ENCODE assay signal across 8 cellular contexts in genomic region chr5:75611324-75612210, GRCh38. TPM values are rescaled to one million over a fixed set of nuclear protein-coding genes. Genes with fewer than 3 reads are reported as not detected.
DNase-seq lines count a peak whose midpoint lies in the region; ATAC-seq and TF ChIP-seq lines count a peak whose summit lies in the region.

Gene ANKDD1B (plus strand): TSS chr5:75611453. CDS start chr5:75611635, 182 bp downstream.

- no peak for TF ChIP-seq POLR2A in sigmoid colon (IDR thresholded peaks at IDR 0.05)

- H3K4me1 ChIP-seq in sigmoid colon: peaks cover 0 to 18% (median 13%) of the 10 kb centered on the region in 4 donors

- TF ChIP-seq EP300 in sigmoid colon (IDR thresholded peaks at IDR 0.05): no peak

- intact Hi-C loops in sigmoid colon (cut with DNase I): loop anchor here (5.0 kb wide), 1 partner anchor 46 kb away; no protein-coding TSS in a partner anchor

- H3K4me3 ChIP-seq in sigmoid colon: peak within 1 kb of the TSS; percentile 30 to 56 (median 54)

- H3K27me3 ChIP-seq in sigmoid colon: no peaks in the 10 kb centered on the region

- TF ChIP-seq CTCF in sigmoid colon (IDR thresholded peaks at IDR 0.05): no peak

- H3K27ac ChIP-seq in sigmoid colon: peak within 1 kb of the TSS in 2 of 4 donors; percentile 33 to 56

- peak; percentile 14 for DNase-seq in activated naive CD4-positive, alpha-beta T cell treated with anti-CD3 and anti-CD28 coated beads, Interleukin-2, amount 50 U/mL, for 16 hours
- no peak for DNase-seq in activated naive CD4-positive, alpha-beta T cell treated with Interleukin-2 at 50 U/mL for 16 hours
- DNase-seq in astrocyte of the hippocampus (ENCODE audit: low read depth, low spot score) (peak; percentile 61), iPS-NIHi11 (ENCODE audit: low spot score) (peak; percentile 54), sigmoid colon (peak; percentile 70), foreskin melanocyte (no peak), mesenteric fat pad (ENCODE audit: low spot score) (no peak)

- WGBS in sigmoid colon, 2 donors: 1 to 4% methylated on average over 52 of the region's 52 CpGs

- H3K9me3 ChIP-seq in sigmoid colon: no peaks in the 10 kb centered on the region

- no peaks in the 10 kb centered on the region for H3K36me3 ChIP-seq in sigmoid colon

- no peak for ATAC-seq in GM21723 (IDR thresholded peaks at IDR 0.05; ENCODE audit: unreplicated experiment)

RNA-seq across cellular contexts. Expression of gene ANKDD1B, which starts in this region (rescaled TPM):
- under 1 TPM in 2 of 4 donors, not detected in 2; 0.36 to 0.66 TPM for total RNA-seq in sigmoid colon
- 1 to 10 TPM; 1.8 to 3.0 (median 3.0) TPM for polyA plus RNA-seq in sigmoid colon
- total RNA-seq in mesenteric fat pad: 0.64 TPM

Comparison
In these comparisons a context has a peak if more than half of its experiments do, and no peak if none do; other contexts are left out.
1. DNase-seq: peak in activated naive CD4-positive, alpha-beta T cell treated with anti-CD3 and anti-CD28 coated beads, Interleukin-2, amount 50 U/mL, for 16 hours (single experiment), astrocyte of the hippocampus (single experiment), iPS-NIHi11 (single experiment) and sigmoid colon (single experiment); none in activated naive CD4-positive, alpha-beta T cell treated with Interleukin-2 at 50 U/mL for 16 hours (single experiment), foreskin melanocyte (single experiment) and mesenteric fat pad (single experiment).